In genomic region chr3:122407946-122408345, GRCh38 we compare ENCODE assay signal across 20 cellular contexts. TPM values are rescaled to one million over a fixed set of nuclear protein-coding genes. Genes with fewer than 3 reads are reported as not detected.
DNase-seq lines count a peak whose midpoint lies in the region; ATAC-seq and TF ChIP-seq lines count a peak whose summit lies in the region.
"Had no signal": no experiment of that assay in that cellular context is flagged by ENCODE, and none has a peak within 500 bp of the region (broad histone marks: within the 10 kb centered on the region; RNA-seq: fewer than 3 reads in every experiment).

No MANE protein-coding gene starts in this region.

- H3K9me3 Mint-ChIP-seq in activated T-cell treated with anti-CD3 and anti-CD28 coated beads, Interleukin-2, amount 50 U/mL, for 24 hours: no peaks in the 10 kb centered on the region
- no peaks in the 10 kb centered on the region for H3K9me3 Mint-ChIP-seq in activated naive CD8-positive, alpha-beta T cell (ENCODE audit: low read depth)
- no peaks in the 10 kb centered on the region for H3K9me3 Mint-ChIP-seq in activated naive CD8-positive, alpha-beta T cell treated with anti-CD3 and anti-CD28 coated beads for 36 hours
- no peaks in the 10 kb centered on the region for H3K9me3 Mint-ChIP-seq in mesothelial cell of epicardium
- H3K9me3 Mint-ChIP-seq: CD4-positive, alpha-beta memory T cell; IgD-negative memory B cell had no signal

- no peak for ATAC-seq in GM21528 (IDR thresholded peaks at IDR 0.05; ENCODE audit: low FRiP score, unreplicated experiment)
- ATAC-seq: A549, HepG2 had no signal

- H3K27ac Mint-ChIP-seq in activated T-cell treated with anti-CD3 and anti-CD28 coated beads, Interleukin-2, amount 50 U/mL, for 24 hours: peak overlapping the region; percentile 58
- peak overlapping the region; percentile 16 for H3K27ac Mint-ChIP-seq in activated naive CD8-positive, alpha-beta T cell
- no peak overlapping the region for H3K27ac Mint-ChIP-seq in activated naive CD8-positive, alpha-beta T cell treated with anti-CD3 and anti-CD28 coated beads for 36 hours
- no peak overlapping the region for H3K27ac Mint-ChIP-seq in mesothelial cell of epicardium

- H3K9me3 ChIP-seq in neutrophil: no peaks in the 10 kb centered on the region
- H3K9me3 ChIP-seq: A549, BLaER1, HAP-1 had no signal

- H3K27ac ChIP-seq in neutrophil: peak overlapping the region; percentile 84
- H3K27ac ChIP-seq: 22Rv1, A549, BLaER1, GM23248 had no signal

- peaks cover 17 to 19% of the 10 kb centered on the region in 2 experiments for H3K4me1 ChIP-seq in neutrophil (ENCODE audit: control insufficient read depth in 1 of 2, insufficient read depth in 1 of 2, low read depth in 1 of 2, low read length in 1 of 2)
- H3K4me1 ChIP-seq: HAP-1 had no signal

- no peaks in the 10 kb centered on the region for H3K27me3 Mint-ChIP-seq in activated T-cell treated with anti-CD3 and anti-CD28 coated beads, Interleukin-2, amount 50 U/mL, for 24 hours
- H3K27me3 Mint-ChIP-seq in activated naive CD8-positive, alpha-beta T cell: no peaks in the 10 kb centered on the region
- no peaks in the 10 kb centered on the region for H3K27me3 Mint-ChIP-seq in activated naive CD8-positive, alpha-beta T cell treated with anti-CD3 and anti-CD28 coated beads for 36 hours
- H3K27me3 Mint-ChIP-seq in mesothelial cell of epicardium (ENCODE audit: low read depth): no peaks in the 10 kb centered on the region
- H3K27me3 Mint-ChIP-seq: CD4-positive, alpha-beta memory T cell; IgD-negative memory B cell had no signal

- no peak overlapping the region for H3K4me3 Mint-ChIP-seq in activated T-cell treated with anti-CD3 and anti-CD28 coated beads, Interleukin-2, amount 50 U/mL, for 24 hours
- H3K4me3 Mint-ChIP-seq in activated naive CD8-positive, alpha-beta T cell: no peak overlapping the region
- no peak overlapping the region for H3K4me3 Mint-ChIP-seq in activated naive CD8-positive, alpha-beta T cell treated with anti-CD3 and anti-CD28 coated beads for 36 hours
- no peak overlapping the region for H3K4me3 Mint-ChIP-seq in mesothelial cell of epicardium
- H3K4me3 Mint-ChIP-seq: CD14-positive monocyte; CD4-positive, alpha-beta memory T cell had no signal

- no peak for DNase-seq in activated T-cell treated with anti-CD3 and anti-CD28 coated beads, Interleukin-2, amount 50 U/mL, for 24 hours
- no peak for DNase-seq in activated T-cell treated with anti-CD3 and anti-CD28 coated beads, Interleukin-2, amount 50 U/mL, for 1 hour
- DNase-seq in activated naive CD8-positive, alpha-beta T cell treated with anti-CD3 and anti-CD28 coated beads for 36 hours: no peak
- no peak for DNase-seq in mesothelial cell of epicardium (ENCODE audit: low spot score in 2 of 2, unreplicated experiment in 2 of 2)
- DNase-seq: AML-193; CD4-positive, alpha-beta memory T cell; DMS153; DMS79 treated with DMSO at 0.1 percent for 48 hours; GF-D8; GM23248 had no signal

- peaks cover 41% of the 10 kb centered on the region for H3K4me1 Mint-ChIP-seq in activated T-cell treated with anti-CD3 and anti-CD28 coated beads, Interleukin-2, amount 50 U/mL, for 24 hours (ENCODE audit: low read depth)
- H3K4me1 Mint-ChIP-seq in activated naive CD8-positive, alpha-beta T cell (ENCODE audit: low read depth): peaks cover 24% of the 10 kb centered on the region
- peaks cover 33% of the 10 kb centered on the region for H3K4me1 Mint-ChIP-seq in activated naive CD8-positive, alpha-beta T cell treated with anti-CD3 and anti-CD28 coated beads for 36 hours
- peaks cover 2% of the 10 kb centered on the region for H3K4me1 Mint-ChIP-seq in mesothelial cell of epicardium

- H3K36me3 ChIP-seq in neutrophil: peaks cover 16% of the 10 kb centered on the region

- TF ChIP-seq CTCF in neutrophil (IDR thresholded peaks at IDR 0.05) (no peak), mesothelial cell of epicardium (IDR thresholded peaks at IDR 0.05; ENCODE audit: unreplicated experiment) (no peak)

- H3K36me3 Mint-ChIP-seq in activated T-cell treated with anti-CD3 and anti-CD28 coated beads, Interleukin-2, amount 50 U/mL, for 24 hours (ENCODE audit: low read depth): peaks cover 97% of the 10 kb centered on the region
- peaks cover 6% of the 10 kb centered on the region for H3K36me3 Mint-ChIP-seq in activated naive CD8-positive, alpha-beta T cell
- H3K36me3 Mint-ChIP-seq in activated naive CD8-positive, alpha-beta T cell treated with anti-CD3 and anti-CD28 coated beads for 36 hours: peaks cover 13% of the 10 kb centered on the region
- H3K36me3 Mint-ChIP-seq in mesothelial cell of epicardium: peaks cover 12% of the 10 kb centered on the region

- H3K4me3 ChIP-seq in neutrophil (ENCODE audit: low read depth in 1 of 2, low read length in 1 of 2): no peak overlapping the region
- H3K4me3 ChIP-seq: A549, BLaER1, GM23248, HAP-1 had no signal

- no peaks in the 10 kb centered on the region for H3K27me3 ChIP-seq in neutrophil
- H3K27me3 ChIP-seq: BLaER1 had no signal

RNA-seq across cellular contexts. Expression of gene WDR5B, which starts 7.9 kb away (rescaled TPM):
- total RNA-seq in activated naive CD8-positive, alpha-beta T cell treated with anti-CD3 and anti-CD28 coated beads for 36 hours: 1 to 10 TPM; 2.4 to 2.5 TPM
- 5.7 to 6.2 TPM (median 6.1 TPM) in 3 replicates for total RNA-seq in mesothelial cell of epicardium

RNA-seq across cellular contexts. Expression of gene FAM162A, which starts 24.0 kb away (rescaled TPM):
- 100 to 1,000 TPM; 147 to 148 TPM for total RNA-seq in activated naive CD8-positive, alpha-beta T cell treated with anti-CD3 and anti-CD28 coated beads for 36 hours
- 50.8 to 52.8 TPM (median 51.2 TPM) in 3 replicates for total RNA-seq in mesothelial cell of epicardium

RNA-seq across cellular contexts. Expression of gene MIX23, which starts 24.9 kb away (rescaled TPM):
- total RNA-seq in activated naive CD8-positive, alpha-beta T cell treated with anti-CD3 and anti-CD28 coated beads for 36 hours: 100 to 1,000 TPM; 170 to 210 TPM
- 28.6 to 34.0 TPM (median 29.8 TPM) in 3 replicates for total RNA-seq in mesothelial cell of epicardium

Comparison
In these comparisons a context has a peak if more than half of its experiments do, and no peak if none do; other contexts are left out.
1. H3K27ac Mint-ChIP-seq: peak in activated T-cell treated with anti-CD3 and anti-CD28 coated beads, Interleukin-2, amount 50 U/mL, for 24 hours (single experiment) and activated naive CD8-positive, alpha-beta T cell (single experiment); none in activated naive CD8-positive, alpha-beta T cell treated with anti-CD3 and anti-CD28 coated beads for 36 hours (single experiment) and mesothelial cell of epicardium (single experiment).